In genomic region chr1:207328908-207329307, GRCh38 we compare ENCODE assay signal across 13 cellular contexts.
"Had no signal": no experiment of that assay in that cellular context is flagged by ENCODE, and none has a peak within 500 bp of the region (broad histone marks: within the 10 kb centered on the region; RNA-seq: fewer than 3 reads in every experiment).

No MANE protein-coding gene starts in this region.

- DNase-seq: activated CD4-positive, CD25-positive, alpha-beta regulatory T cell; activated naive CD4-positive, alpha-beta T cell treated with anti-CD3 and anti-CD28 coated beads for 36 hours; cerebellar nuclear complex; dermis blood vessel endothelial cell; hippocampal formation; kidney glomerular epithelial cell; nucleus accumbens; right cardiac atrium; SK-N-SH; thyroid gland had no signal

- H3K27me3 Mint-ChIP-seq: progenitor cell of endocrine pancreas had no signal

- H3K27ac Mint-ChIP-seq: mesothelial cell of epicardium; progenitor cell of endocrine pancreas; T-helper 1 cell treated with Interleukin-12 subunit alpha and Interleukin-12 subunit beta and Interleukin-4 antibody, amounts not matched to agents 30 μg/mL and 1 μg/mL, for 36 hours had no signal

- H3K4me1 Mint-ChIP-seq: mesothelial cell of epicardium had no signal

- H3K4me3 Mint-ChIP-seq: activated naive CD4-positive, alpha-beta T cell treated with anti-CD3 and anti-CD28 coated beads for 36 hours; mesothelial cell of epicardium; T-helper 1 cell treated with Interleukin-12 subunit alpha and Interleukin-12 subunit beta and Interleukin-4 antibody, amounts not matched to agents 30 μg/mL and 1 μg/mL, for 36 hours had no signal
